In genomic region chr19:53518061-53518460, GRCh38 we compare ENCODE assay signal across 25 cellular contexts.
"Had no signal": no experiment of that assay in that cellular context is flagged by ENCODE, and none has a peak within 500 bp of the region (broad histone marks: within the 10 kb centered on the region; RNA-seq: fewer than 3 reads in every experiment).

No MANE protein-coding gene starts in this region.

- H3K4me3 ChIP-seq: adrenal gland, body of pancreas, colonic mucosa, esophagus squamous epithelium, gastroesophageal sphincter had no signal

- H3K27me3 ChIP-seq: adrenal gland, body of pancreas, colonic mucosa, esophagus squamous epithelium, gastroesophageal sphincter had no signal

- H3K9me3 ChIP-seq: adrenal gland, body of pancreas, colonic mucosa, gastroesophageal sphincter had no signal

- H3K36me3 ChIP-seq: adrenal gland, colonic mucosa, esophagus squamous epithelium, gastroesophageal sphincter had no signal

- H3K27ac ChIP-seq: adrenal gland, body of pancreas, colonic mucosa, epithelial cell of prostate, esophagus squamous epithelium, gastroesophageal sphincter had no signal

- DNase-seq: activated CD4-positive, alpha-beta T cell treated with anti-CD3 and anti-CD28 coated beads for 48 hours; activated CD4-positive, alpha-beta T cell treated with anti-CD3 and anti-CD28 coated beads, Interleukin-2, amount 50 U/mL, for 1 hour; activated CD4-positive, alpha-beta T cell treated with anti-CD3 and anti-CD28 coated beads, Interleukin-2, amount 50 U/mL, for 48 hours; activated CD8-positive, alpha-beta memory T cell treated with anti-CD3 and anti-CD28 coated beads for 24 hours; activated CD8-positive, alpha-beta T cell treated with anti-CD3 and anti-CD28 coated beads for 36 hours; activated effector memory CD4-positive, alpha-beta T cell treated with anti-CD3 and anti-CD28 coated beads, Interleukin-2, amount 50 U/mL, for 16 hours; activated naive CD4-positive, alpha-beta T cell treated with anti-CD3 and anti-CD28 coated beads for 36 hours; activated naive CD8-positive, alpha-beta T cell treated with anti-CD3 and anti-CD28 coated beads for 36 hours; activated naive CD8-positive, alpha-beta T cell treated with anti-CD3 and anti-CD28 coated beads, Interleukin-2, amount 50 U/mL, for 24 hours; activated T-cell treated with anti-CD3 and anti-CD28 coated beads, Interleukin-2, amount 50 U/mL, for 1 hour; activated T-cell treated with anti-CD3 and anti-CD28 coated beads, Interleukin-2, amount 50 U/mL, for 48 hours; adrenal gland; amygdala; aorta; body of pancreas; central memory CD4-positive, alpha-beta T cell; cerebellar nuclear complex; colonic mucosa; effector CD8-positive, alpha-beta T cell; esophagus squamous epithelium; foreskin melanocyte; T-helper 2 cell had no signal

- ATAC-seq: activated CD8-positive, alpha-beta T cell treated with anti-CD3 and anti-CD28 coated beads for 36 hours; activated naive CD8-positive, alpha-beta T cell treated with anti-CD3 and anti-CD28 coated beads, Interleukin-2, amount 50 U/mL, for 24 hours; body of pancreas; gastroesophageal sphincter; WTC11 had no signal
